Comparison of ENCODE assay signal across 10 cellular contexts in genomic region chr4:158817562-158818370, GRCh38. TPM values are rescaled to one million over a fixed set of nuclear protein-coding genes. Genes with fewer than 3 reads are reported as not detected.
DNase-seq lines count a peak whose midpoint lies in the region; ATAC-seq, FAIRE-seq and TF ChIP-seq lines count a peak whose summit lies in the region.
"Had no signal": no experiment of that assay in that cellular context is flagged by ENCODE, and none has a peak within 500 bp of the region (broad histone marks: within the 10 kb centered on the region; RNA-seq: fewer than 3 reads in every experiment).

No MANE protein-coding gene starts in this region.

- no peaks in the 10 kb centered on the region for H3K27me3 ChIP-seq in astrocyte (ENCODE audit: insufficient read depth, low read length)

- H3K36me3 ChIP-seq in astrocyte (ENCODE audit: insufficient read depth, low read length): no peaks in the 10 kb centered on the region
- no peaks in the 10 kb centered on the region for H3K36me3 ChIP-seq in OCI-LY7 (ENCODE audit: insufficient read depth, low read length)

- peaks cover 52% of the 10 kb centered on the region for H3K4me1 Mint-ChIP-seq in T-helper 1 cell treated with Interleukin-12 subunit alpha and Interleukin-12 subunit beta and Interleukin-4 antibody, amounts not matched to agents 30 μg/mL and 1 μg/mL, for 36 hours (ENCODE audit: low read depth)
- peaks cover 33% of the 10 kb centered on the region for H3K4me1 Mint-ChIP-seq in astrocyte (ENCODE audit: low read depth, unreplicated experiment)
- H3K4me1 Mint-ChIP-seq in stimulated activated naive B cell treated with anti-CD40 and anti-IgM and Interleukin-4, amounts not matched to agents 10 μg/mL and 1 μg/mL and 100 μg/mL, for 72 hours: peaks cover 35 to 57% of the 10 kb centered on the region in 2 donors

- peaks cover 14% of the 10 kb centered on the region for H3K4me1 ChIP-seq in astrocyte (ENCODE audit: insufficient read depth, low read length)
- H3K4me1 ChIP-seq in OCI-LY7 (ENCODE audit: insufficient read depth, low read length, poor library complexity, severe bottlenecking): peaks cover 6% of the 10 kb centered on the region

- H3K79me2 ChIP-seq in astrocyte (ENCODE audit: insufficient read depth, low read length) (peaks cover 71% of the 10 kb centered on the region), OCI-LY7 (ENCODE audit: insufficient read depth, low read depth, low read length) (no peaks in the 10 kb centered on the region)

- TF ChIP-seq CTCF in astrocyte (IDR thresholded peaks at IDR 0.05; ENCODE audit: insufficient read depth, low read depth, low read length) (no peak), OCI-LY7 (conservative IDR thresholded peaks at IDR 0.05; ENCODE audit: low read length) (no peak)

- peaks cover 3% of the 10 kb centered on the region for H3K36me3 Mint-ChIP-seq in T-helper 1 cell treated with Interleukin-12 subunit alpha and Interleukin-12 subunit beta and Interleukin-4 antibody, amounts not matched to agents 30 μg/mL and 1 μg/mL, for 36 hours (ENCODE audit: low read depth)
- no peaks in the 10 kb centered on the region for H3K36me3 Mint-ChIP-seq in astrocyte (ENCODE audit: low read depth, unreplicated experiment)
- H3K36me3 Mint-ChIP-seq in stimulated activated naive B cell treated with anti-CD40 and anti-IgM and Interleukin-4, amounts not matched to agents 10 μg/mL and 1 μg/mL and 100 μg/mL, for 72 hours: no peaks in the 10 kb centered on the region

- H4K20me1 ChIP-seq in astrocyte (ENCODE audit: insufficient read depth, low read length) (no peaks in the 10 kb centered on the region), OCI-LY7 (ENCODE audit: insufficient read depth, low read length) (no peaks in the 10 kb centered on the region)

- H3K9ac ChIP-seq in astrocyte (ENCODE audit: low read length): no peak overlapping the region

- no peaks in the 10 kb centered on the region for H3K27me3 Mint-ChIP-seq in T-helper 1 cell treated with Interleukin-12 subunit alpha and Interleukin-12 subunit beta and Interleukin-4 antibody, amounts not matched to agents 30 μg/mL and 1 μg/mL, for 36 hours (ENCODE audit: low read depth)
- no peaks in the 10 kb centered on the region for H3K27me3 Mint-ChIP-seq in astrocyte (ENCODE audit: low read depth, unreplicated experiment)
- H3K27me3 Mint-ChIP-seq in stimulated activated naive B cell treated with anti-CD40 and anti-IgM and Interleukin-4, amounts not matched to agents 10 μg/mL and 1 μg/mL and 100 μg/mL, for 72 hours: peaks cover 64 to 76% of the 10 kb centered on the region in 2 donors

- BruUV-seq in OCI-LY7 (replicated peaks; lab: Mats Ljungman, UMichigan): no TSS peak

- H2AFZ ChIP-seq in astrocyte (ENCODE audit: low read depth, low read length): no peak overlapping the region
- no peak overlapping the region for H2AFZ ChIP-seq in OCI-LY7 (ENCODE audit: low read length)

- H3K9me2 ChIP-seq in OCI-LY7 (ENCODE audit: insufficient read depth, low read length): no peaks in the 10 kb centered on the region

- DNase-seq in T-helper 1 cell: no peak
- DNase-seq in astrocyte (ENCODE audit: low read depth): peak; percentile 49
- DNase-seq in stimulated activated naive B cell treated with anti-CD40 and anti-IgM and Interleukin-4, amounts not matched to agents 10 μg/mL and 1 μg/mL and 100 μg/mL, for 72 hours: no peak
- no peak for DNase-seq in superior temporal gyrus (ENCODE audit: extremely low spot score)
- DNase-seq in OCI-LY7 (ENCODE audit: low spot score): no peak

- H3K27ac Mint-ChIP-seq in T-helper 1 cell treated with Interleukin-12 subunit alpha and Interleukin-12 subunit beta and Interleukin-4 antibody, amounts not matched to agents 30 μg/mL and 1 μg/mL, for 36 hours: peak overlapping the region; percentile 53
- no peak overlapping the region for H3K27ac Mint-ChIP-seq in astrocyte (ENCODE audit: unreplicated experiment)
- peak overlapping the region; percentile 89 for H3K27ac Mint-ChIP-seq in stimulated activated naive B cell treated with anti-CD40 and anti-IgM and Interleukin-4, amounts not matched to agents 10 μg/mL and 1 μg/mL and 100 μg/mL, for 72 hours

- H3K4me2 ChIP-seq in astrocyte (ENCODE audit: low read length): no peak overlapping the region
- H3K4me2 ChIP-seq in OCI-LY7 (ENCODE audit: low read length): no peak overlapping the region

- no peaks in the 10 kb centered on the region for H3K9me3 ChIP-seq in astrocyte (ENCODE audit: insufficient read depth, low read depth, low read length)
- H3K9me3 ChIP-seq in OCI-LY7 (ENCODE audit: low read length): no peaks in the 10 kb centered on the region

- intact Hi-C loops in OCI-LY7 (cut with micrococcal nuclease; ENCODE audit: unreplicated experiment): no loop called here

- FAIRE-seq in astrocyte (lab: Jason Lieb, UNC): no peak
- FAIRE-seq: A204.1 had no signal

- no peak overlapping the region for H3K4me3 Mint-ChIP-seq in T-helper 1 cell treated with Interleukin-12 subunit alpha and Interleukin-12 subunit beta and Interleukin-4 antibody, amounts not matched to agents 30 μg/mL and 1 μg/mL, for 36 hours
- no peak overlapping the region for H3K4me3 Mint-ChIP-seq in astrocyte (ENCODE audit: unreplicated experiment)
- H3K4me3 Mint-ChIP-seq in stimulated activated naive B cell treated with anti-CD40 and anti-IgM and Interleukin-4, amounts not matched to agents 10 μg/mL and 1 μg/mL and 100 μg/mL, for 72 hours: peak overlapping the region; percentile 2 to 57

- H3K9me3 Mint-ChIP-seq in T-helper 1 cell treated with Interleukin-12 subunit alpha and Interleukin-12 subunit beta and Interleukin-4 antibody, amounts not matched to agents 30 μg/mL and 1 μg/mL, for 36 hours: no peaks in the 10 kb centered on the region
- no peaks in the 10 kb centered on the region for H3K9me3 Mint-ChIP-seq in astrocyte (ENCODE audit: unreplicated experiment)
- peaks cover 0 to 3% of the 10 kb centered on the region in 2 donors for H3K9me3 Mint-ChIP-seq in stimulated activated naive B cell treated with anti-CD40 and anti-IgM and Interleukin-4, amounts not matched to agents 10 μg/mL and 1 μg/mL and 100 μg/mL, for 72 hours

- POLR2A ChIA-PET in OCI-LY7 (lab: Charles Lee): interaction anchor here (0.6 kb wide), 1 partner anchor 26 kb away, joined by 3 read pairs; no protein-coding TSS in a partner anchor

- ATAC-seq in HG03354 (IDR thresholded peaks at IDR 0.05; ENCODE audit: poor library complexity, severe bottlenecking, unreplicated experiment) (peak; percentile 73), GM19455 (IDR thresholded peaks at IDR 0.05; ENCODE audit: unreplicated experiment) (no peak)
- peak; percentile 76 to 87 for ATAC-seq in stimulated activated naive B cell treated with anti-CD40 and anti-IgM and Interleukin-4, amounts not matched to agents 10 μg/mL and 1 μg/mL and 100 μg/mL, for 72 hours (replicated peaks)
- ATAC-seq: Panc1 had no signal

- H3K27ac ChIP-seq in astrocyte (ENCODE audit: low read depth, low read length) (no peak overlapping the region), OCI-LY7 (ENCODE audit: low read depth, low read length, poor library complexity, severe bottlenecking) (no peak overlapping the region)

- H3K4me3 ChIP-seq in astrocyte (ENCODE audit: insufficient read depth, low read depth, low read length) (no peak overlapping the region), OCI-LY7 (ENCODE audit: low read depth, low read length, poor library complexity, severe bottlenecking) (no peak overlapping the region)

- CTCF ChIA-PET in OCI-LY7 (lab: Charles Lee; ENCODE audit: unreplicated experiment): no interaction called here

RNA-seq across cellular contexts. Expression of gene FNIP2, which starts 48.9 kb away (rescaled TPM):
- 18.4 and 18.5 TPM in 2 replicates for total RNA-seq in astrocyte
- total RNA-seq in OCI-LY7 (2014; rRNA removed; shearing (Covaris generic)): 0.09 and 0.15 TPM in 2 replicates
- 1.0 and 1.2 TPM in 2 replicates for total RNA-seq in OCI-LY7 (2022)

Comparison
In these comparisons a context has a peak if more than half of its experiments do, and no peak if none do; other contexts are left out.
1. H3K4me3 Mint-ChIP-seq: peak in stimulated activated naive B cell treated with anti-CD40 and anti-IgM and Interleukin-4, amounts not matched to agents 10 μg/mL and 1 μg/mL and 100 μg/mL, for 72 hours (2 of 2); none in T-helper 1 cell treated with Interleukin-12 subunit alpha and Interleukin-12 subunit beta and Interleukin-4 antibody, amounts not matched to agents 30 μg/mL and 1 μg/mL, for 36 hours (single experiment) and astrocyte (single experiment).